ENCODE assay signal across 8 cellular contexts in genomic region chr1:94514095-94514727, GRCh38. TPM values are rescaled to one million over a fixed set of nuclear protein-coding genes. Genes with fewer than 3 reads are reported as not detected.
A peak's percentile ranks its signal among the peaks of the same experiment; 100 is the strongest.
DNase-seq lines count a peak whose midpoint lies in the region; ATAC-seq and TF ChIP-seq lines count a peak whose summit lies in the region.

No MANE protein-coding gene starts in this region.

- no peaks in the 10 kb centered on the region for H3K9me3 Mint-ChIP-seq in Calu3 (ENCODE audit: low read depth, unreplicated experiment)
- no peaks in the 10 kb centered on the region for H3K9me3 Mint-ChIP-seq in CD4-positive, alpha-beta T cell

- TF ChIP-seq CTCF in Calu3 (IDR thresholded peaks at IDR 0.05; ENCODE audit: unreplicated experiment) (peak; percentile 63), fibroblast of pulmonary artery (IDR thresholded peaks at IDR 0.05; ENCODE audit: low read length, missing control alignments) (peak; percentile 81), retinal pigment epithelial cell (conservative IDR thresholded peaks at IDR 0.05; ENCODE audit: low read depth, low read length) (peak; percentile 82)
- no peak for TF ChIP-seq CTCF in CD4-positive, alpha-beta T cell (IDR thresholded peaks at IDR 0.05)

- no peak overlapping the region for H3K27ac ChIP-seq in CD4-positive, alpha-beta T cell (ENCODE audit: low read depth, low read length)

- in situ Hi-C loops in HAP-1 (cut with MboI; ENCODE audit: low sequenced_read_pairs): no loop called here

- H3K4me1 ChIP-seq in HAP-1: no peaks in the 10 kb centered on the region

- no peaks in the 10 kb centered on the region for H3K36me3 Mint-ChIP-seq in Calu3 (ENCODE audit: insufficient read depth, unreplicated experiment)
- H3K36me3 Mint-ChIP-seq in CD4-positive, alpha-beta T cell (ENCODE audit: low read depth): peaks cover 71% of the 10 kb centered on the region

- BruUV-seq in Calu3 (replicated peaks; lab: Mats Ljungman, UMichigan): no TSS peak

- no peaks in the 10 kb centered on the region for H3K36me3 ChIP-seq in HAP-1 (replicated peaks)

- ATAC-seq in HG02973 (IDR thresholded peaks at IDR 0.05; ENCODE audit: unreplicated experiment) (no peak), HG03025 (IDR thresholded peaks at IDR 0.05; ENCODE audit: low FRiP score, unreplicated experiment) (no peak)
- no peak for ATAC-seq in CD4-positive, alpha-beta T cell (ENCODE audit: poor library complexity)

- no peak overlapping the region for H3K27ac Mint-ChIP-seq in Calu3 (ENCODE audit: unreplicated experiment)
- H3K27ac Mint-ChIP-seq in CD4-positive, alpha-beta T cell: no peak overlapping the region

- CTCF ChIA-PET in Calu3 (lab: Charles Lee): interaction anchor here (0.6 to 0.9 kb wide), 5 partner anchors 158 to 476 kb away, joined by 3 to 4 read pairs (median 3); no protein-coding TSS in a partner anchor
- CTCF ChIA-PET in CD4-positive, alpha-beta T cell (lab: Charles Lee): no interaction called here

- DNase-seq in Calu3: peak; percentile 45
- DNase-seq in HAP-1 (ENCODE audit: low spot score in 2 of 2): peak; percentile 42 to 58
- peak; percentile 20 for DNase-seq in SK-N-DZ (ENCODE audit: low spot score)
- DNase-seq in fibroblast of pulmonary artery (ENCODE audit: low read depth): peak; percentile 47
- DNase-seq in retinal pigment epithelial cell (ENCODE audit: low read depth): no peak
- DNase-seq in CD4-positive, alpha-beta T cell: no peak

- POLR2A ChIA-PET in CD4-positive, alpha-beta T cell (lab: Charles Lee): no interaction called here

- H3K4me3 ChIP-seq in HAP-1 (no peak overlapping the region), fibroblast of pulmonary artery (replicated peaks; ENCODE audit: low read depth, low read length) (no peak overlapping the region), retinal pigment epithelial cell (ENCODE audit: low read length) (no peak overlapping the region)

- no peaks in the 10 kb centered on the region for H3K27me3 Mint-ChIP-seq in Calu3 (ENCODE audit: unreplicated experiment)
- no peaks in the 10 kb centered on the region for H3K27me3 Mint-ChIP-seq in CD4-positive, alpha-beta T cell

- intact Hi-C loops in Calu3 (cut with micrococcal nuclease; ENCODE audit: unreplicated experiment): loop anchor here (1.0 to 5.0 kb wide), 2 partner anchors 292 to 528 kb away; no protein-coding TSS in a partner anchor
- intact Hi-C loops in CD4-positive, alpha-beta T cell (cut with DNase I, micrococcal nuclease): no loop called here

- peaks cover 5% of the 10 kb centered on the region for H3K4me1 Mint-ChIP-seq in Calu3 (ENCODE audit: low read depth, unreplicated experiment)
- H3K4me1 Mint-ChIP-seq in CD4-positive, alpha-beta T cell (ENCODE audit: low read depth): no peaks in the 10 kb centered on the region

- no peaks in the 10 kb centered on the region for H3K27me3 ChIP-seq in HAP-1 (ENCODE audit: low read depth)
- no peaks in the 10 kb centered on the region for H3K27me3 ChIP-seq in CD4-positive, alpha-beta T cell (ENCODE audit: control insufficient read depth, insufficient read depth, low read length)

- no peak overlapping the region for H3K4me3 Mint-ChIP-seq in Calu3 (ENCODE audit: low read depth, unreplicated experiment)
- H3K4me3 Mint-ChIP-seq in CD4-positive, alpha-beta T cell: no peak overlapping the region

- H3K9me3 ChIP-seq in HAP-1: no peaks in the 10 kb centered on the region
- no peaks in the 10 kb centered on the region for H3K9me3 ChIP-seq in CD4-positive, alpha-beta T cell (ENCODE audit: control insufficient read depth, low read length)

RNA-seq across cellular contexts. Expression of gene F3, which starts 27.3 kb away (rescaled TPM):
- total RNA-seq in Calu3 (2022): 344 and 387 TPM in 2 replicates
- polyA plus RNA-seq in SK-N-DZ (2014; cell fraction: cytosol; rRNA removed): 0.63 and 0.78 TPM in 2 replicates
- polyA plus RNA-seq in SK-N-DZ (2014; cell fraction: nucleus; rRNA removed): 2.5 and 5.0 TPM in 2 replicates
- not detected for total RNA-seq in CD4-positive, alpha-beta T cell

Comparison
In these comparisons a context has a peak if more than half of its experiments do, and no peak if none do; other contexts are left out.
1. DNase-seq: peak in Calu3 (single experiment), HAP-1 (2 of 2), SK-N-DZ (single experiment) and fibroblast of pulmonary artery (single experiment); none in retinal pigment epithelial cell (single experiment) and CD4-positive, alpha-beta T cell (0 of 10).
2. RNA of gene F3, which starts 27.3 kb away (total RNA-seq): 344 to 387 TPM in Calu3; not detected in CD4-positive, alpha-beta T cell; every median in the first group is over 100 times any median in the second.